13 cellular contexts compared by ENCODE assay signal in genomic region chr1:216533786-216534185, GRCh38.
DNase-seq lines count a peak whose midpoint lies in the region; ATAC-seq and TF ChIP-seq lines count a peak whose summit lies in the region.
"Had no signal": no experiment of that assay in that cellular context is flagged by ENCODE, and none has a peak within 500 bp of the region (broad histone marks: within the 10 kb centered on the region; RNA-seq: fewer than 3 reads in every experiment).

No MANE protein-coding gene starts in this region.

- no peaks in the 10 kb centered on the region for H3K27me3 ChIP-seq in MM.1S (replicated peaks; ENCODE audit: insufficient read depth, low read length)
- H3K27me3 ChIP-seq in SK-N-SH (ENCODE audit: insufficient read depth): no peaks in the 10 kb centered on the region
- no peaks in the 10 kb centered on the region for H3K27me3 ChIP-seq in esophagus muscularis mucosa

- peak overlapping the region; percentile 36; the same call in 1 of the 2 replicates for H3K4me3 Mint-ChIP-seq in HFFc6
- H3K4me3 Mint-ChIP-seq: CD4-positive, alpha-beta T cell had no signal

- CTCF ChIA-PET in SK-N-SH (lab: Yijun Ruan, JAX): interaction anchor here (0.9 to 2.5 kb wide), 7 partner anchors 12 to 313 kb away, joined by 3 to 8 read pairs (median 3); no protein-coding TSS in a partner anchor

- H3K27ac ChIP-seq in MM.1S (ENCODE audit: low read length): no peak overlapping the region
- H3K27ac ChIP-seq in SK-N-SH (ENCODE audit: low read depth in 2 of 2, low read length in 1 of 2): peak overlapping the region in 1 of 2 experiments; percentile 91; a peak in 2 of 4 replicates
- no peak overlapping the region for H3K27ac ChIP-seq in esophagus muscularis mucosa (replicated peaks in 1 of 4)
- H3K27ac ChIP-seq: C4-2B had no signal

- DNase-seq in HFFc6 (no peak), MM.1S (no peak), NCI-H1436 treated with DMSO at 0.1 percent for 48 hours (lab: John Stamatoyannopoulos, UW) (peak; percentile 38), SK-N-SH (peak; percentile 25), NCI-H526 (lab: John Stamatoyannopoulos, UW) (no peak), esophagus muscularis mucosa (ENCODE audit: extremely low spot score) (no peak), SHP77 treated with DMSO at 0.1 percent for 48 hours (lab: John Stamatoyannopoulos, UW) (no peak)
- DNase-seq: ACHN; Caco-2; CD4-positive, alpha-beta T cell had no signal

- intact Hi-C loops in esophagus muscularis mucosa (cut with DNase I): no loop called here

- no peak overlapping the region for H3K4me3 ChIP-seq in MM.1S (ENCODE audit: low read length)
- no peak overlapping the region for H3K4me3 ChIP-seq in SK-N-SH (ENCODE audit: low read depth in 2 of 2, low read length in 1 of 2)
- no peak overlapping the region for H3K4me3 ChIP-seq in esophagus muscularis mucosa
- H3K4me3 ChIP-seq: HAP-1 had no signal

- H3K36me3 Mint-ChIP-seq in HFFc6 (ENCODE audit: low read depth): no peaks in the 10 kb centered on the region

- H3F3A ChIP-seq in MM.1S (ENCODE audit: insufficient read depth, low read length) (peaks cover 4% of the 10 kb centered on the region), SK-N-SH (replicated peaks; ENCODE audit: insufficient read depth) (no peaks in the 10 kb centered on the region)

- TF ChIP-seq RAD21 in SK-N-SH (IDR thresholded peaks at IDR 0.05; ENCODE audit: low read length): 0 out of 2 replicates have a peak, but pooled peaks have one; percentile 19

- no peak overlapping the region for H3K27ac Mint-ChIP-seq in HFFc6
- H3K27ac Mint-ChIP-seq: CD4-positive, alpha-beta T cell had no signal

- H3K9ac ChIP-seq in MM.1S (ENCODE audit: low read length): no peak overlapping the region
- H3K9ac ChIP-seq in SK-N-SH: no peak overlapping the region

- POLR2A ChIA-PET in SK-N-SH (lab: Yijun Ruan, JAX): interaction anchor here (0.8 kb wide), 1 partner anchor 22 kb away, joined by 3 read pairs; no protein-coding TSS in a partner anchor

- H3K9me3 Mint-ChIP-seq in HFFc6: no peaks in the 10 kb centered on the region

- TF ChIP-seq EP300 in SK-N-SH (IDR thresholded peaks at IDR 0.05; ENCODE audit: borderline replicate concordance in 1 of 2, low read depth in 1 of 2, low read length in 1 of 2) (peak in 1 of 2 experiments; percentile 99; a peak in 3 of 4 replicates), esophagus muscularis mucosa (IDR thresholded peaks at IDR 0.05) (no peak)

- no peaks in the 10 kb centered on the region for H3K27me3 Mint-ChIP-seq in HFFc6 (ENCODE audit: insufficient read depth)
- H3K27me3 Mint-ChIP-seq: CD4-positive, alpha-beta T cell had no signal

- WGBS in SK-N-SH (ENCODE audit: low lambda C conversion rate): 43% methylated on average over 4 of the region's 4 CpGs
- WGBS in esophagus muscularis mucosa: 88% methylated on average over 4 of the region's 4 CpGs

- H3K79me2 ChIP-seq in MM.1S (ENCODE audit: low read length) (no peaks in the 10 kb centered on the region), SK-N-SH (ENCODE audit: insufficient read depth) (no peaks in the 10 kb centered on the region)

- H3K4me2 ChIP-seq in MM.1S (ENCODE audit: low read depth, low read length) (peak overlapping the region; percentile 13; the same call in 1 of the 2 replicates), SK-N-SH (peak overlapping the region; percentile 31; the same call in 1 of the 2 replicates)

- ATAC-seq in HG02798 (IDR thresholded peaks at IDR 0.05; ENCODE audit: poor library complexity, unreplicated experiment): no peak

- H3K4me1 ChIP-seq in MM.1S (ENCODE audit: low read length): peaks cover 36% of the 10 kb centered on the region
- peaks cover 0 to 34% of the 10 kb centered on the region in 2 experiments; a peak in 2 of 4 replicates for H3K4me1 ChIP-seq in SK-N-SH (ENCODE audit: control insufficient read depth in 1 of 2, insufficient read depth in 2 of 2, low read depth in 1 of 2, low read length in 1 of 2)
- H3K4me1 ChIP-seq in esophagus muscularis mucosa: peaks cover 0 to 9% (median 0%) of the 10 kb centered on the region in 4 donors
- H3K4me1 ChIP-seq: HAP-1 had no signal

- TF ChIP-seq POLR2A in esophagus muscularis mucosa (IDR thresholded peaks at IDR 0.05; ENCODE audit: low read depth): no peak

- H4K20me1 ChIP-seq in MM.1S (ENCODE audit: insufficient read depth, low read length) (no peaks in the 10 kb centered on the region), SK-N-SH (ENCODE audit: insufficient read depth) (no peaks in the 10 kb centered on the region)

- H3K36me3 ChIP-seq in MM.1S (replicated peaks; ENCODE audit: insufficient read depth, low read length): no peaks in the 10 kb centered on the region
- no peaks in the 10 kb centered on the region for H3K36me3 ChIP-seq in SK-N-SH (replicated peaks in 1 of 2; ENCODE audit: control insufficient read depth in 1 of 2, insufficient read depth in 2 of 2, low read length in 1 of 2)
- no peaks in the 10 kb centered on the region for H3K36me3 ChIP-seq in esophagus muscularis mucosa
- H3K36me3 ChIP-seq: HAP-1 had no signal

- H3K4me1 Mint-ChIP-seq in HFFc6 (ENCODE audit: low read depth): peaks cover 34% of the 10 kb centered on the region

- H3K9me2 ChIP-seq in MM.1S (replicated peaks; ENCODE audit: insufficient read depth, low read length): no peaks in the 10 kb centered on the region
- no peaks in the 10 kb centered on the region for H3K9me2 ChIP-seq in SK-N-SH

- H3K9me3 ChIP-seq in MM.1S (replicated peaks; ENCODE audit: insufficient read depth, low read length) (no peaks in the 10 kb centered on the region), SK-N-SH (no peaks in the 10 kb centered on the region), esophagus muscularis mucosa (no peaks in the 10 kb centered on the region)
- H3K9me3 ChIP-seq: Caco-2, HAP-1 had no signal

- no peak for TF ChIP-seq CTCF in HFFc6 (IDR thresholded peaks at IDR 0.05)
- no peak for TF ChIP-seq CTCF in MM.1S (IDR thresholded peaks at IDR 0.05; ENCODE audit: low read length)
- no peak for TF ChIP-seq CTCF in SK-N-SH (IDR thresholded peaks at IDR 0.05)
- no peak for TF ChIP-seq CTCF in esophagus muscularis mucosa (IDR thresholded peaks at IDR 0.05)

- H2AFZ ChIP-seq in MM.1S (ENCODE audit: low read length) (no peak overlapping the region), SK-N-SH (ENCODE audit: low read depth) (peak overlapping the region; percentile 48; the same call in 1 of the 2 replicates)

TF ChIP-seq in SK-N-SH, 30 proteins besides CTCF, POLR2A, EP300 and RAD21 (continues in another document):
- TF ChIP-seq TCF12 (IDR thresholded peaks at IDR 0.05): peak; percentile 75
- TF ChIP-seq CHD2 (IDR thresholded peaks at IDR 0.05; ENCODE audit: low read length, partially characterized antibody): no peak
- peak; percentile 75; the same call in 1 of the 2 replicates for TF ChIP-seq TEAD4 (IDR thresholded peaks at IDR 0.05; ENCODE audit: borderline replicate concordance, insufficient read depth)
- TF ChIP-seq JUND (IDR thresholded peaks at IDR 0.05): 0 out of 2 replicates have a peak, but pooled peaks have one; percentile 15
- TF ChIP-seq ELF1 (IDR thresholded peaks at IDR 0.05): no peak
- peak; percentile 27; the same call in 1 of the 2 replicates for TF ChIP-seq POLR2AphosphoS5 (IDR thresholded peaks at IDR 0.05; ENCODE audit: low read depth, low read length)
- peak; percentile 89; the same call in 1 of the 2 replicates for TF ChIP-seq RCOR1 (IDR thresholded peaks at IDR 0.05; ENCODE audit: low read length)
- TF ChIP-seq FOXJ3 (CRISPR knock-in tag; IDR thresholded peaks at IDR 0.05): peak; percentile 59; the same call in 1 of the 2 replicates
- TF ChIP-seq, protein P1, sequence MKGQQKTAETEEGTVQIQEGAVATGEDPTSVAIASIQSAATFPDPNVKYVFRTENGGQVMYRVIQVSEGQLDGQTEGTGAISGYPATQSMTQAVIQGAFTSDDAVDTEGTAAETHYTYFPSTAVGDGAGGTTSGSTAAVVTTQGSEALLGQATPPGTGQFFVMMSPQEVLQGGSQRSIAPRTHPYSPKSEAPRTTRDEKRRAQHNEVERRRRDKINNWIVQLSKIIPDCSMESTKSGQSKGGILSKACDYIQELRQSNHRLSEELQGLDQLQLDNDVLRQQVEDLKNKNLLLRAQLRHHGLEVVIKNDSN (IDR thresholded peaks at IDR 0.05; ENCODE audit: borderline replicate concordance, low read depth): no peak
- TF ChIP-seq RFX5 (IDR thresholded peaks at IDR 0.05; ENCODE audit: low read length): peak; percentile 34; the same call in 1 of the 2 replicates
- peak; percentile 98 for TF ChIP-seq GATA2 (CRISPR knock-in tag; IDR thresholded peaks at IDR 0.05)
- TF ChIP-seq RXRA (IDR thresholded peaks at IDR 0.05; ENCODE audit: borderline replicate concordance, low read depth): no peak
- TF ChIP-seq MXI1 (IDR thresholded peaks at IDR 0.05; ENCODE audit: low read depth, low read length): no peak
- no peak for TF ChIP-seq MEF2A (IDR thresholded peaks at IDR 0.05; ENCODE audit: borderline replicate concordance, low read depth)
- TF ChIP-seq TAF1 (IDR thresholded peaks at IDR 0.05; ENCODE audit: borderline replicate concordance, low read depth, low read length): no peak
- TF ChIP-seq PBX3 (IDR thresholded peaks at IDR 0.05): peak; percentile 43; the same call in 1 of the 2 replicates
- TF ChIP-seq SMC3 (IDR thresholded peaks at IDR 0.05; ENCODE audit: low read depth, low read length): no peak; the same call in 1 of the 2 replicates

Comparison
In these comparisons a context has a peak if more than half of its experiments do, and no peak if none do; other contexts are left out.
1. DNase-seq: peak in NCI-H1436 treated with DMSO at 0.1 percent for 48 hours (single experiment) and SK-N-SH (single experiment); none in HFFc6 (single experiment), MM.1S (single experiment), NCI-H526 (0 of 2), esophagus muscularis mucosa (single experiment) and SHP77 treated with DMSO at 0.1 percent for 48 hours (single experiment).